Comparison of ENCODE assay signal across 1 cellular context in genomic region chrX:66074920-66075879, GRCh38.
A peak's percentile ranks its signal among the peaks of the same experiment; 100 is the strongest.
TF ChIP-seq lines count a peak whose summit lies in the region.

No MANE protein-coding gene starts in this region.

TF ChIP-seq in K562, 482 proteins besides CTCF, POLR2A, EP300 and RAD21 (continued from another document and continues in another):
- TF ChIP-seq, protein P1, sequence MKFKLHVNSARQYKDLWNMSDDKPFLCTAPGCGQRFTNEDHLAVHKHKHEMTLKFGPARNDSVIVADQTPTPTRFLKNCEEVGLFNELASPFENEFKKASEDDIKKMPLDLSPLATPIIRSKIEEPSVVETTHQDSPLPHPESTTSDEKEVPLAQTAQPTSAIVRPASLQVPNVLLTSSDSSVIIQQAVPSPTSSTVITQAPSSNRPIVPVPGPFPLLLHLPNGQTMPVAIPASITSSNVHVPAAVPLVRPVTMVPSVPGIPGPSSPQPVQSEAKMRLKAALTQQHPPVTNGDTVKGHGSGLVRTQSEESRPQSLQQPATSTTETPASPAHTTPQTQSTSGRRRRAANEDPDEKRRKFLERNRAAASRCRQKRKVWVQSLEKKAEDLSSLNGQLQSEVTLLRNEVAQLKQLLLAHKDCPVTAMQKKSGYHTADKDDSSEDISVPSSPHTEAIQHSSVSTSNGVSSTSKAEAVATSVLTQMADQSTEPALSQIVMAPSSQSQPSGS (CRISPR knock-in tag; IDR thresholded peaks at IDR 0.05), result no peak
- no peak for TF ChIP-seq PML (IDR thresholded peaks at IDR 0.05; ENCODE audit: low read length)
- no peak for TF ChIP-seq RBM15 (IDR thresholded peaks at IDR 0.05; ENCODE audit: insufficient read depth, low read length)
- TF ChIP-seq, protein P2, sequence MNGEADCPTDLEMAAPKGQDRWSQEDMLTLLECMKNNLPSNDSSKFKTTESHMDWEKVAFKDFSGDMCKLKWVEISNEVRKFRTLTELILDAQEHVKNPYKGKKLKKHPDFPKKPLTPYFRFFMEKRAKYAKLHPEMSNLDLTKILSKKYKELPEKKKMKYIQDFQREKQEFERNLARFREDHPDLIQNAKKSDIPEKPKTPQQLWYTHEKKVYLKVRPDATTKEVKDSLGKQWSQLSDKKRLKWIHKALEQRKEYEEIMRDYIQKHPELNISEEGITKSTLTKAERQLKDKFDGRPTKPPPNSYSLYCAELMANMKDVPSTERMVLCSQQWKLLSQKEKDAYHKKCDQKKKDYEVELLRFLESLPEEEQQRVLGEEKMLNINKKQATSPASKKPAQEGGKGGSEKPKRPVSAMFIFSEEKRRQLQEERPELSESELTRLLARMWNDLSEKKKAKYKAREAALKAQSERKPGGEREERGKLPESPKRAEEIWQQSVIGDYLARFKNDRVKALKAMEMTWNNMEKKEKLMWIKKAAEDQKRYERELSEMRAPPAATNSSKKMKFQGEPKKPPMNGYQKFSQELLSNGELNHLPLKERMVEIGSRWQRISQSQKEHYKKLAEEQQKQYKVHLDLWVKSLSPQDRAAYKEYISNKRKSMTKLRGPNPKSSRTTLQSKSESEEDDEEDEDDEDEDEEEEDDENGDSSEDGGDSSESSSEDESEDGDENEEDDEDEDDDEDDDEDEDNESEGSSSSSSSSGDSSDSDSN (IDR thresholded peaks at IDR 0.05; ENCODE audit: borderline replicate concordance in 1 of 2, low read depth in 2 of 2, low read length in 2 of 2), result no peak
- TF ChIP-seq HCFC1 (IDR thresholded peaks at IDR 0.05; ENCODE audit: low read depth, low read length), result no peak
- no peak for TF ChIP-seq NFRKB (IDR thresholded peaks at IDR 0.05; ENCODE audit: low read depth)
- TF ChIP-seq RFX1 (IDR thresholded peaks at IDR 0.05), result no peak
- TF ChIP-seq ZEB2 (IDR thresholded peaks at IDR 0.05), result no peak
- TF ChIP-seq EWSR1 (IDR thresholded peaks at IDR 0.05; ENCODE audit: borderline replicate concordance, low read depth, partially characterized antibody), result no peak
- no peak for TF ChIP-seq NELFE (IDR thresholded peaks at IDR 0.05; ENCODE audit: insufficient read depth, insufficient read length)
- no peak for TF ChIP-seq CC2D1A (IDR thresholded peaks at IDR 0.05)
- no peak for TF ChIP-seq FOXO4 (CRISPR knock-in tag; IDR thresholded peaks at IDR 0.05)
- no peak for TF ChIP-seq POU5F1 (IDR thresholded peaks at IDR 0.05; ENCODE audit: borderline replicate concordance, low read depth, low read length, partially characterized antibody)
- TF ChIP-seq ESRRA (IDR thresholded peaks at IDR 0.05; ENCODE audit: borderline replicate concordance, low read depth), result no peak
- no peak for TF ChIP-seq EHMT2 (IDR thresholded peaks at IDR 0.05)
- TF ChIP-seq ZBTB33 (CRISPR knock-in tag; IDR thresholded peaks at IDR 0.05), result no peak
- peak; percentile 79 for TF ChIP-seq JUND (IDR thresholded peaks at IDR 0.05; ENCODE audit: borderline replicate concordance, low read depth, low read length)
- no peak; the same call in 2 of the 3 replicates for TF ChIP-seq JUND (tag; IDR thresholded peaks at IDR 0.05; ENCODE audit: borderline replicate concordance, low read depth, low read length)
- no peak for TF ChIP-seq PHF21A (IDR thresholded peaks at IDR 0.05; ENCODE audit: borderline replicate concordance, low read depth)
- TF ChIP-seq, protein P3, sequence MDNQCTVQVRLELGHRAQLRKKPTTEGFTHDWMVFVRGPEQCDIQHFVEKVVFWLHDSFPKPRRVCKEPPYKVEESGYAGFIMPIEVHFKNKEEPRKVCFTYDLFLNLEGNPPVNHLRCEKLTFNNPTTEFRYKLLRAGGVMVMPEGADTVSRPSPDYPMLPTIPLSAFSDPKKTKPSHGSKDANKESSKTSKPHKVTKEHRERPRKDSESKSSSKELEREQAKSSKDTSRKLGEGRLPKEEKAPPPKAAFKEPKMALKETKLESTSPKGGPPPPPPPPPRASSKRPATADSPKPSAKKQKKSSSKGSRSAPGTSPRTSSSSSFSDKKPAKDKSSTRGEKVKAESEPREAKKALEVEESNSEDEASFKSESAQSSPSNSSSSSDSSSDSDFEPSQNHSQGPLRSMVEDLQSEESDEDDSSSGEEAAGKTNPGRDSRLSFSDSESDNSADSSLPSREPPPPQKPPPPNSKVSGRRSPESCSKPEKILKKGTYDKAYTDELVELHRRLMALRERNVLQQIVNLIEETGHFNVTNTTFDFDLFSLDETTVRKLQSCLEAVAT (IDR thresholded peaks at IDR 0.05), result no peak
- TF ChIP-seq CXXC5 (CRISPR knock-in tag; IDR thresholded peaks at IDR 0.05), result no peak
- TF ChIP-seq ZNF316 (IDR thresholded peaks at IDR 0.05), result no peak
- TF ChIP-seq HEY1 (CRISPR knock-in tag; IDR thresholded peaks at IDR 0.05; ENCODE audit: borderline replicate concordance), result no peak
- TF ChIP-seq RAD51 (IDR thresholded peaks at IDR 0.05; ENCODE audit: borderline replicate concordance, low read depth), result no peak
- TF ChIP-seq, protein P4, sequence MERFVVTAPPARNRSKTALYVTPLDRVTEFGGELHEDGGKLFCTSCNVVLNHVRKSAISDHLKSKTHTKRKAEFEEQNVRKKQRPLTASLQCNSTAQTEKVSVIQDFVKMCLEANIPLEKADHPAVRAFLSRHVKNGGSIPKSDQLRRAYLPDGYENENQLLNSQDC (CRISPR knock-in tag; IDR thresholded peaks at IDR 0.05), result no peak
- no peak for TF ChIP-seq TAF15 (IDR thresholded peaks at IDR 0.05; ENCODE audit: low read depth, low read length)
- 0 out of 2 replicates have a peak, but pooled peaks have one; percentile 26 for TF ChIP-seq ZNF175 (CRISPR knock-in tag; IDR thresholded peaks at IDR 0.05; ENCODE audit: low read depth)
- no peak for TF ChIP-seq ZNF778 (CRISPR knock-in tag; IDR thresholded peaks at IDR 0.05)
- no peak for TF ChIP-seq CLOCK (CRISPR knock-in tag; IDR thresholded peaks at IDR 0.05; ENCODE audit: borderline replicate concordance)
- TF ChIP-seq MYBL2 (IDR thresholded peaks at IDR 0.05; ENCODE audit: low read depth), result no peak
- TF ChIP-seq MYBL2 (CRISPR knock-in tag; IDR thresholded peaks at IDR 0.05; ENCODE audit: borderline replicate concordance), result no peak
- TF ChIP-seq NR2C1 (IDR thresholded peaks at IDR 0.05), result no peak
- no peak for TF ChIP-seq NR2C1 (tag; IDR thresholded peaks at IDR 0.05)
- TF ChIP-seq ZNF561 (CRISPR knock-in tag; conservative IDR thresholded peaks at IDR 0.05), result no peak
- TF ChIP-seq, protein P5, sequence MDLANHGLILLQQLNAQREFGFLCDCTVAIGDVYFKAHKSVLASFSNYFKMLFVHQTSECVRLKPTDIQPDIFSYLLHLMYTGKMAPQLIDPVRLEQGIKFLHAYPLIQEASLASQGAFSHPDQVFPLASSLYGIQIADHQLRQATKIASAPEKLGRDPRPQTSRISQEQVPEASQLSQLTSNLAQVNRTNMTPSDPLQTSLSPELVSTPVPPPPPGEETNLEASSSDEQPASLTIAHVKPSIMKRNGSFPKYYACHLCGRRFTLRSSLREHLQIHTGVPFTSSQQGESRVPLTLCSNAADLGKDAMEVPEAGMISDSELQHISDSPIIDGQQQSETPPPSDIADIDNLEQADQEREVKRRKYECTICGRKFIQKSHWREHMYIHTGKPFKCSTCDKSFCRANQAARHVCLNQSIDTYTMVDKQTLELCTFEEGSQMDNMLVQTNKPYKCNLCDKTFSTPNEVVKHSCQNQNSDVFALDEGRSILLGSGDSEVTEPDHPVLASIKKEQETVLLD (IDR thresholded peaks at IDR 0.05), result no peak
- TF ChIP-seq SRSF9 (IDR thresholded peaks at IDR 0.05; ENCODE audit: borderline replicate concordance, low read depth, low read length), result no peak
- no peak for TF ChIP-seq BHLHE40 (IDR thresholded peaks at IDR 0.05; ENCODE audit: low read length)
- no peak for TF ChIP-seq TBP (optimal IDR thresholded peaks at IDR 0.05; ENCODE audit: low read depth, low read length)
- no peak for TF ChIP-seq ZNF12 (CRISPR knock-in tag; IDR thresholded peaks at IDR 0.05)
- TF ChIP-seq FOSL1 (tag; conservative IDR thresholded peaks at IDR 0.05), result peak; percentile 63
- TF ChIP-seq KDM4B (IDR thresholded peaks at IDR 0.05; ENCODE audit: borderline replicate concordance in 2 of 2, low read depth in 1 of 2), result no peak
- no peak for TF ChIP-seq MTF1 (CRISPR knock-in tag; IDR thresholded peaks at IDR 0.05; ENCODE audit: borderline replicate concordance)
- TF ChIP-seq, protein P6, sequence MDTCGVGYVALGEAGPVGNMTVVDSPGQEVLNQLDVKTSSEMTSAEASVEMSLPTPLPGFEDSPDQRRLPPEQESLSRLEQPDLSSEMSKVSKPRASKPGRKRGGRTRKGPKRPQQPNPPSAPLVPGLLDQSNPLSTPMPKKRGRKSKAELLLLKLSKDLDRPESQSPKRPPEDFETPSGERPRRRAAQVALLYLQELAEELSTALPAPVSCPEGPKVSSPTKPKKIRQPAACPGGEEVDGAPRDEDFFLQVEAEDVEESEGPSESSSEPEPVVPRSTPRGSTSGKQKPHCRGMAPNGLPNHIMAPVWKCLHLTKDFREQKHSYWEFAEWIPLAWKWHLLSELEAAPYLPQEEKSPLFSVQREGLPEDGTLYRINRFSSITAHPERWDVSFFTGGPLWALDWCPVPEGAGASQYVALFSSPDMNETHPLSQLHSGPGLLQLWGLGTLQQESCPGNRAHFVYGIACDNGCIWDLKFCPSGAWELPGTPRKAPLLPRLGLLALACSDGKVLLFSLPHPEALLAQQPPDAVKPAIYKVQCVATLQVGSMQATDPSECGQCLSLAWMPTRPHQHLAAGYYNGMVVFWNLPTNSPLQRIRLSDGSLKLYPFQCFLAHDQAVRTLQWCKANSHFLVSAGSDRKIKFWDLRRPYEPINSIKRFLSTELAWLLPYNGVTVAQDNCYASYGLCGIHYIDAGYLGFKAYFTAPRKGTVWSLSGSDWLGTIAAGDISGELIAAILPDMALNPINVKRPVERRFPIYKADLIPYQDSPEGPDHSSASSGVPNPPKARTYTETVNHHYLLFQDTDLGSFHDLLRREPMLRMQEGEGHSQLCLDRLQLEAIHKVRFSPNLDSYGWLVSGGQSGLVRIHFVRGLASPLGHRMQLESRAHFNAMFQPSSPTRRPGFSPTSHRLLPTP (IDR thresholded peaks at IDR 0.05; ENCODE audit: borderline replicate concordance, extremely low read depth, insufficient read length), result no peak
- no peak for TF ChIP-seq SRSF3 (IDR thresholded peaks at IDR 0.05; ENCODE audit: insufficient read depth, low read length)
- no peak for TF ChIP-seq ZNF239 (CRISPR knock-in tag; IDR thresholded peaks at IDR 0.05)
- TF ChIP-seq POLR2AphosphoS2 (IDR thresholded peaks at IDR 0.05; ENCODE audit: low read length), result no peak
